8 cellular contexts compared by ENCODE assay signal in the genomic region with DNA sequence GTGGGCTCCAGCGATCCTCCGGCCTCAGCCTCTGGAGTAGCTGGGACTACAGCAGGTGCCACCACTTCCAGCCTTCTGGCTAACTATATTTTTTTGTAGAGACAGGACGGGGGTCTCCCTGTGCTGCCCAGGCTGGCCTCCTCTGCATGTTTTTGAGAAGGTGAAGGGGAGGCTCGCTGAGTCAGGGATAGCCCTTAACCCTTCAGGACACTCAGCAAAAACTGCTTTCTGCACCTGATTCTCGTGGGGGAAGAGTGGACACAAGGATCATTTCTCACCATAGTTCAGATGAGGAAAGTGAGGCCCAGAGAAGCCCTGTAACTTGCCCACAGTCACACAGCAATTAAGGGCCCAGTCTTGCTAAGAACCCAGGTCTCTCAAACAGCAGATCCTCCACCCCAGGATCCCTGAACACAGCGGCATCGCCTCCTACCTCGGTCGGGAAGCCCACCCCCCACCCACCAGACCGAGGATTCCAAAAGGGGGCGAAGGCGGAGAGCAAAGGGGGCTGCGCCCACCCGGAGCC. TPM values are rescaled to one million over a fixed set of nuclear protein-coding genes. Genes with fewer than 3 reads are reported as not detected.
A peak's percentile ranks its signal among the peaks of the same experiment; 100 is the strongest.
DNase-seq lines count a peak whose midpoint lies in the region; ATAC-seq and TF ChIP-seq lines count a peak whose summit lies in the region.

No MANE protein-coding gene starts in this region.

- no peaks in the 10 kb centered on the region for H4K20me1 ChIP-seq in MM.1S (ENCODE audit: insufficient read depth, low read length)

- CTCF ChIA-PET in BJ (lab: Yijun Ruan, JAX) = interaction anchor here (1.2 to 1.8 kb wide), 2 partner anchors 10 to 36 kb away, joined by 3 to 6 read pairs; no protein-coding TSS in a partner anchor

- POLR2A ChIA-PET in BJ (lab: Charles Lee) = no interaction called here

- peak overlapping the region; percentile 77 for H3K27ac Mint-ChIP-seq in endothelial cell (ENCODE audit: unreplicated experiment)

- H3K9me3 ChIP-seq in MM.1S (replicated peaks; ENCODE audit: insufficient read depth, low read length) = no peaks in the 10 kb centered on the region
- no peaks in the 10 kb centered on the region for H3K9me3 ChIP-seq in neuronal stem cell (replicated peaks in 1 of 2; ENCODE audit: control insufficient read depth in 2 of 2, insufficient read depth in 1 of 2, low read depth in 1 of 2, low read length in 2 of 2)

- no peaks in the 10 kb centered on the region for H3K36me3 Mint-ChIP-seq in endothelial cell (ENCODE audit: low read depth, unreplicated experiment)

- no peaks in the 10 kb centered on the region for H3K9me2 ChIP-seq in MM.1S (replicated peaks; ENCODE audit: insufficient read depth, low read length)

- TF ChIP-seq CTCF in BJ (IDR thresholded peaks at IDR 0.05; ENCODE audit: insufficient read depth, low read depth, low read length) = no peak
- TF ChIP-seq CTCF in MM.1S (IDR thresholded peaks at IDR 0.05; ENCODE audit: low read length) = no peak
- TF ChIP-seq CTCF in endothelial cell (IDR thresholded peaks at IDR 0.05; ENCODE audit: unreplicated experiment) = no peak
- TF ChIP-seq CTCF in foreskin keratinocyte (conservative IDR thresholded peaks at IDR 0.05) = no peak

- no peak overlapping the region; the same call in 1 of the 2 replicates for H3K9ac ChIP-seq in MM.1S (ENCODE audit: low read length)
- H3K9ac ChIP-seq in neuronal stem cell (ENCODE audit: low read depth, low read length, poor library complexity) = peak overlapping the region; percentile 1

- DNase-seq in BJ (ENCODE audit: low read depth) (no peak), MM.1S (no peak), endothelial cell (ENCODE audit: low spot score) (no peak), neuronal stem cell (ENCODE audit: low spot score) (no peak), foreskin keratinocyte (no peak), mesenteric fat pad (ENCODE audit: low spot score) (no peak), NCI-H1105 treated with DMSO at 0.1 percent for 48 hours (lab: John Stamatoyannopoulos, UW) (no peak)

- H3K27ac ChIP-seq in MM.1S (ENCODE audit: low read length) (no peak overlapping the region), neuronal stem cell (replicated peaks; ENCODE audit: low read length) (no peak overlapping the region), foreskin keratinocyte (no peak overlapping the region)

- H2BK5ac ChIP-seq in neuronal stem cell (ENCODE audit: low read length) = no peak overlapping the region

- H2AFZ ChIP-seq in MM.1S (ENCODE audit: low read length) (peak overlapping the region; percentile 59), neuronal stem cell (ENCODE audit: low read length) (peak overlapping the region; percentile 50)

- no peaks in the 10 kb centered on the region for H3K9me3 Mint-ChIP-seq in endothelial cell (ENCODE audit: unreplicated experiment)

- H3K4me1 ChIP-seq in MM.1S (ENCODE audit: low read length) = peaks cover 5% of the 10 kb centered on the region
- peaks cover 1 to 24% of the 10 kb centered on the region in 2 donors for H3K4me1 ChIP-seq in neuronal stem cell (ENCODE audit: control insufficient read depth in 2 of 2, insufficient read depth in 1 of 2, low read depth in 1 of 2, low read length in 2 of 2)
- no peaks in the 10 kb centered on the region for H3K4me1 ChIP-seq in foreskin keratinocyte

- H3K27me3 ChIP-seq in BJ (ENCODE audit: control insufficient read depth, insufficient read depth, low read length) (peaks cover 4% of the 10 kb centered on the region; the same call in 1 of the 2 replicates), MM.1S (replicated peaks; ENCODE audit: insufficient read depth, low read length) (peaks cover 15% of the 10 kb centered on the region), neuronal stem cell (ENCODE audit: control insufficient read depth in 3 of 3, insufficient read depth in 3 of 3, low read depth in 1 of 3, low read length in 3 of 3) (peaks cover 0 to 36% (median 15%) of the 10 kb centered on the region in 3 experiments), foreskin keratinocyte (peaks cover 30% of the 10 kb centered on the region)

- H2AK5ac ChIP-seq in neuronal stem cell (ENCODE audit: low read depth, low read length) = no peak overlapping the region

- H3K36me3 ChIP-seq in BJ (ENCODE audit: control insufficient read depth, insufficient read depth, low read length) (no peaks in the 10 kb centered on the region), MM.1S (replicated peaks; ENCODE audit: insufficient read depth, low read length) (no peaks in the 10 kb centered on the region), neuronal stem cell (replicated peaks in 1 of 2; ENCODE audit: control insufficient read depth in 2 of 2, insufficient read depth in 2 of 2, low read length in 2 of 2) (no peaks in the 10 kb centered on the region)

- no peaks in the 10 kb centered on the region for H3F3A ChIP-seq in MM.1S (ENCODE audit: insufficient read depth, low read length)

- no peaks in the 10 kb centered on the region for H3K79me1 ChIP-seq in neuronal stem cell (ENCODE audit: low read depth, low read length)

- H4K91ac ChIP-seq in neuronal stem cell (ENCODE audit: low read depth, low read length, poor library complexity) = no peak overlapping the region

- no peaks in the 10 kb centered on the region for H3K79me2 ChIP-seq in MM.1S (ENCODE audit: low read length)

- peak overlapping the region; percentile 82 for H3K18ac ChIP-seq in neuronal stem cell (ENCODE audit: low read length)

- H3K14ac ChIP-seq in neuronal stem cell (ENCODE audit: low read length) = no peak overlapping the region

- no peak for ATAC-seq in foreskin keratinocyte
- ATAC-seq in HG03457 (IDR thresholded peaks at IDR 0.05; ENCODE audit: unreplicated experiment) = no peak

- no peak overlapping the region for H2BK120ac ChIP-seq in neuronal stem cell (ENCODE audit: low read depth, low read length)

- no peak overlapping the region for H3K23ac ChIP-seq in neuronal stem cell (ENCODE audit: low read depth, low read length, poor library complexity)

- no CpG with 5 or more reads among the region's 14 CpGs for WGBS in neuronal stem cell (ENCODE audit: extremely low coverage in 2 of 2, insufficient read length in 2 of 2, insufficient replicate concordance in 1 of 2), 2 donors

- no peak overlapping the region for H2BK12ac ChIP-seq in neuronal stem cell (ENCODE audit: low read length)

- H3K4me3 ChIP-seq in BJ (ENCODE audit: low read depth, low read length) (peak overlapping the region; percentile 33), MM.1S (ENCODE audit: low read length) (peak overlapping the region; percentile 45; the same call in 1 of the 2 replicates), neuronal stem cell (ENCODE audit: low read length in 2 of 2) (peak overlapping the region in 1 of 2 donors; percentile 72)

- H3K4ac ChIP-seq in neuronal stem cell (ENCODE audit: low read length) = no peak overlapping the region

- H3K4me1 Mint-ChIP-seq in endothelial cell (ENCODE audit: unreplicated experiment) = peaks cover 47% of the 10 kb centered on the region

- H3K4me2 ChIP-seq in MM.1S (ENCODE audit: low read depth, low read length) (peak overlapping the region; percentile 78; the same call in 1 of the 2 replicates), neuronal stem cell (ENCODE audit: insufficient read depth, low read length, poor library complexity, severe bottlenecking) (peak overlapping the region; percentile 69)

- H4K8ac ChIP-seq in neuronal stem cell (ENCODE audit: low read depth, low read length) = no peak overlapping the region

- peaks cover 8% of the 10 kb centered on the region for H3K27me3 Mint-ChIP-seq in endothelial cell (ENCODE audit: unreplicated experiment)

- H3K4me3 Mint-ChIP-seq in endothelial cell (ENCODE audit: unreplicated experiment) = peak overlapping the region; percentile 47

- no peak overlapping the region for H2BK15ac ChIP-seq in neuronal stem cell (ENCODE audit: low read length)

RNA-seq across cellular contexts. Expression of a gene that starts 1.3 kb away (rescaled TPM):
- polyA plus RNA-seq in BJ (2011; rRNA removed) (not detected in 2 replicates), foreskin keratinocyte (0.02 TPM in 1 of 2 replicates, not detected in the other)
- 0.21 TPM in 1 of 2 replicates, not detected in the other for polyA minus RNA-seq in BJ (2011; rRNA and poly(A)+ RNA removed)
- total RNA-seq in endothelial cell (ENCODE audit: unreplicated experiment) (0.46 TPM), foreskin keratinocyte (not detected in 2 replicates), mesenteric fat pad (49.7 TPM)
- polyA plus RNA-seq in neuronal stem cell (2013, experiment 1 of 2) = 0.03 TPM
- polyA plus RNA-seq in neuronal stem cell (2013, experiment 2 of 2) = 0.01 TPM

RNA-seq across cellular contexts. Expression of a gene that starts 29.8 kb away (rescaled TPM):
- polyA plus RNA-seq in BJ (2011; rRNA removed) (3.5 and 4.1 TPM in 2 replicates), foreskin keratinocyte (4.0 and 5.4 TPM in 2 replicates)
- 4.4 and 5.2 TPM in 2 replicates for polyA minus RNA-seq in BJ (2011; rRNA and poly(A)+ RNA removed)
- total RNA-seq in endothelial cell (ENCODE audit: unreplicated experiment) (48.0 TPM), foreskin keratinocyte (12.1 and 14.8 TPM in 2 replicates), mesenteric fat pad (28.5 TPM)
- 22.9 TPM for polyA plus RNA-seq in neuronal stem cell (2013, experiment 1 of 2)
- 22.9 TPM for polyA plus RNA-seq in neuronal stem cell (2013, experiment 2 of 2)

RNA-seq across cellular contexts. Expression of a gene that starts 38.3 kb away (rescaled TPM):
- polyA plus RNA-seq in BJ (2011; rRNA removed) (68.0 and 75.7 TPM in 2 replicates), foreskin keratinocyte (1,018 and 1,394 TPM in 2 replicates)
- polyA minus RNA-seq in BJ (2011; rRNA and poly(A)+ RNA removed) = 16.4 and 33.2 TPM in 2 replicates
- total RNA-seq in endothelial cell (ENCODE audit: unreplicated experiment) (9.7 TPM), foreskin keratinocyte (797 and 1,066 TPM in 2 replicates), mesenteric fat pad (126 TPM)
- 19.2 TPM for polyA plus RNA-seq in neuronal stem cell (2013, experiment 1 of 2)
- 19.4 TPM for polyA plus RNA-seq in neuronal stem cell (2013, experiment 2 of 2)

Comparison
In these comparisons a context has a peak if more than half of its experiments do, and no peak if none do; other contexts are left out.
1. RNA of a gene that starts 1.3 kb away (total RNA-seq): 49.7 TPM in mesenteric fat pad (single experiment); 0.46 TPM in endothelial cell (single experiment) and not detected in foreskin keratinocyte; every median in the first group is over 10 times any median in the second.
2. RNA of a gene that starts 38.3 kb away (total RNA-seq): 797 to 1,066 TPM in foreskin keratinocyte and 126 TPM in mesenteric fat pad (single experiment); 9.7 TPM in endothelial cell (single experiment); every median in the first group is over 10 times any median in the second.